ENCODE assay signal across 9 cellular contexts in genomic region chr17:7004398-7005253, GRCh38. TPM values are rescaled to one million over a fixed set of nuclear protein-coding genes. Genes with fewer than 3 reads are reported as not detected.
DNase-seq lines count a peak whose midpoint lies in the region; ATAC-seq, FAIRE-seq and TF ChIP-seq lines count a peak whose summit lies in the region.
"Had no signal": no experiment of that assay in that cellular context is flagged by ENCODE, and none has a peak within 500 bp of the region (broad histone marks: within the 10 kb centered on the region; RNA-seq: fewer than 3 reads in every experiment).

No MANE protein-coding gene starts in this region.

- H4K20me1 ChIP-seq in astrocyte (ENCODE audit: insufficient read depth, low read length): peaks cover 67% of the 10 kb centered on the region

- intact Hi-C loops in Right ventricle myocardium inferior (cut with DNase I) (loop anchor here (1.0 to 10.0 kb wide), 4 partner anchors 90 to 352 kb away; partner anchors contain the start of genes C17orf100 and MED31), cardiac septum (cut with DNase I) (loop anchor here (2.0 to 10.0 kb wide), 2 partner anchors 90 to 160 kb away; no protein-coding TSS in a partner anchor), stomach (cut with DNase I; ENCODE audit: low total_unique reads) (loop anchor here (5.0 to 10.0 kb wide), 2 partner anchors 87 to 340 kb away; no protein-coding TSS in a partner anchor)

- TF ChIP-seq CTCF in astrocyte (IDR thresholded peaks at IDR 0.05; ENCODE audit: insufficient read depth, low read depth, low read length) (peak; percentile 58), stomach (IDR thresholded peaks at IDR 0.05) (peak in 5 of 7 experiments; percentile 15 to 68 (median 48))

- peak; percentile 70 for ATAC-seq in Right ventricle myocardium inferior

- TF ChIP-seq POLR2A in stomach (IDR thresholded peaks at IDR 0.05): no peak

- H3K27ac ChIP-seq in astrocyte (ENCODE audit: low read depth, low read length) (no peak overlapping the region), stomach (no peak overlapping the region)

- H3K36me3 Mint-ChIP-seq in astrocyte (ENCODE audit: low read depth, unreplicated experiment) (peaks cover 10% of the 10 kb centered on the region), immature natural killer cell (peaks cover 6 to 30% (median 11%) of the 10 kb centered on the region in 3 donors)

- FAIRE-seq in astrocyte (lab: Jason Lieb, UNC): peak; percentile 56

- H3K4me3 Mint-ChIP-seq in astrocyte (ENCODE audit: unreplicated experiment) (no peak overlapping the region), immature natural killer cell (no peak overlapping the region)

- peaks cover 26% of the 10 kb centered on the region for H3K79me2 ChIP-seq in astrocyte (ENCODE audit: insufficient read depth, low read length)

- no peak overlapping the region for H2AFZ ChIP-seq in astrocyte (ENCODE audit: low read depth, low read length)

- H3K9me3 Mint-ChIP-seq in astrocyte (ENCODE audit: unreplicated experiment) (peaks cover 1% of the 10 kb centered on the region), immature natural killer cell (no peaks in the 10 kb centered on the region)

- DNase-seq in Right ventricle myocardium inferior (ENCODE audit: missing footprints) (no peak), cardiac septum (ENCODE audit: low spot score) (no peak), KBM-7 (peak; percentile 88), NOMO-1 treated with DMSO at 0.1 percent for 48 hours (lab: John Stamatoyannopoulos, UW; ENCODE audit: unreplicated experiment) (peak; percentile 83), astrocyte (ENCODE audit: low read depth) (no peak), immature natural killer cell (peak; percentile 69 to 73 (median 71)), stomach (no peak)
- DNase-seq in stimulated activated CD8-positive, alpha-beta memory T cell treated with anti-CD3 and anti-CD28 coated beads, Interleukin-4, amount 100 ng/mL, for 48 hours: no peak

- H3K4me1 Mint-ChIP-seq in astrocyte (ENCODE audit: low read depth, unreplicated experiment): peaks cover 4% of the 10 kb centered on the region
- peaks cover 33 to 40% of the 10 kb centered on the region in 2 donors for H3K4me1 Mint-ChIP-seq in immature natural killer cell

- TF ChIP-seq EP300 in stomach (IDR thresholded peaks at IDR 0.05): no peak

- H3K27ac Mint-ChIP-seq in astrocyte (ENCODE audit: unreplicated experiment) (no peak overlapping the region), immature natural killer cell (peak overlapping the region; percentile 15 to 88 (median 40))

- H3K4me3 ChIP-seq in astrocyte (ENCODE audit: insufficient read depth, low read depth, low read length) (no peak overlapping the region), stomach (no peak overlapping the region)

- no peaks in the 10 kb centered on the region for H3K9me3 ChIP-seq in astrocyte (ENCODE audit: insufficient read depth, low read depth, low read length)
- no peaks in the 10 kb centered on the region for H3K9me3 ChIP-seq in stomach

- H3K4me1 ChIP-seq in astrocyte (ENCODE audit: insufficient read depth, low read length) (no peaks in the 10 kb centered on the region), stomach (peaks cover 2 to 25% (median 14%) of the 10 kb centered on the region in 4 donors)

- no peak overlapping the region for H3K9ac ChIP-seq in astrocyte (ENCODE audit: low read length)

- peaks cover 6% of the 10 kb centered on the region for H3K36me3 ChIP-seq in astrocyte (ENCODE audit: insufficient read depth, low read length)
- peaks cover 25 to 77% (median 69%) of the 10 kb centered on the region in 4 donors for H3K36me3 ChIP-seq in stomach

- 77 to 91% (median 85%) methylated on average over 2 of the region's 2 CpGs for WGBS in stomach, 5 donors

- H3K4me2 ChIP-seq in astrocyte (ENCODE audit: low read length): no peak overlapping the region

- no peaks in the 10 kb centered on the region for H3K27me3 ChIP-seq in astrocyte (ENCODE audit: insufficient read depth, low read length)
- H3K27me3 ChIP-seq in stomach: no peaks in the 10 kb centered on the region

- in situ Hi-C loops in KBM-7 (cut with MboI; ENCODE audit: low pct_unique_long_range_greater_than_20kb, low sequenced_read_pairs): loop anchor here (10.0 kb wide), 1 partner anchor 90 kb away; no protein-coding TSS in a partner anchor

- no peaks in the 10 kb centered on the region for H3K27me3 Mint-ChIP-seq in astrocyte (ENCODE audit: low read depth, unreplicated experiment)
- H3K27me3 Mint-ChIP-seq in immature natural killer cell (ENCODE audit: low read depth in 3 of 3): peaks cover 1 to 3% (median 2%) of the 10 kb centered on the region in 3 donors

RNA-seq across cellular contexts. Expression of gene RNASEK, which starts 7.8 kb away (rescaled TPM):
- total RNA-seq in Right ventricle myocardium inferior (177 TPM), cardiac septum (171 TPM), astrocyte (245 and 259 TPM in 2 replicates), stomach (100 to 1,000 TPM in 2 of 5 donors, 10 to 100 TPM in 3; 12.3 to 173 (median 78.8) TPM)
- polyA plus RNA-seq in immature natural killer cell (100 to 1,000 TPM; 449 to 922 (median 670) TPM), stomach (100 to 1,000 TPM; 243 to 390 (median 247) TPM)

RNA-seq across cellular contexts. Expression of gene ALOX12, which starts 8.8 kb away (rescaled TPM):
- total RNA-seq in Right ventricle myocardium inferior (0.11 TPM), cardiac septum (not detected), astrocyte (not detected in 2 replicates), stomach (under 1 TPM in 1 of 5 donors, not detected in 4; 0.92 TPM)
- polyA plus RNA-seq in immature natural killer cell (under 1 TPM; 0.24 to 0.92 (median 0.83) TPM), stomach (1 to 10 TPM in 1 of 3 donors, not detected in 2; 3.4 TPM)
- total RNA-seq: subcutaneous adipose tissue had no signal

RNA-seq across cellular contexts. Expression of gene BCL6B, which starts 18.2 kb away (rescaled TPM):
- 14.0 TPM for total RNA-seq in Right ventricle myocardium inferior
- 8.8 TPM for total RNA-seq in cardiac septum
- not detected in 2 replicates for total RNA-seq in astrocyte
- polyA plus RNA-seq in immature natural killer cell: under 1 TPM in 1 of 3 donors, not detected in 2; 0.10 TPM
- total RNA-seq in stomach: 1 to 10 TPM in 3 of 5 donors, not detected in 2; 1.3 to 5.5 (median 2.9) TPM
- polyA plus RNA-seq in stomach: 1 to 10 TPM; 2.2 to 5.0 (median 4.3) TPM

RNA-seq across cellular contexts. Expression of gene SLC16A13, which starts 31.2 kb away (rescaled TPM):
- 1.8 TPM for total RNA-seq in Right ventricle myocardium inferior
- total RNA-seq in cardiac septum: 0.48 TPM
- 6.6 and 6.7 TPM in 2 replicates for total RNA-seq in astrocyte
- 1 to 10 TPM in 2 of 3 donors, under 1 TPM in 1; 0.49 to 2.6 (median 2.1) TPM for polyA plus RNA-seq in immature natural killer cell
- 1 to 10 TPM in 1 of 5 donors, not detected in 4; 2.9 TPM for total RNA-seq in stomach
- polyA plus RNA-seq in stomach: 1 to 10 TPM in 1 of 3 donors, under 1 TPM in 1, not detected in 1; 0.56 to 1.4 TPM

RNA-seq across cellular contexts. Expression of gene SLC16A11, which starts 39.3 kb away (rescaled TPM):
- 0.78 TPM for total RNA-seq in Right ventricle myocardium inferior
- total RNA-seq in cardiac septum: 1.1 TPM
- not detected in 2 replicates for total RNA-seq in astrocyte
- 1 to 10 TPM; 1.2 to 3.9 (median 3.1) TPM for polyA plus RNA-seq in immature natural killer cell
- total RNA-seq in stomach: not detected
- 1 to 10 TPM in 2 of 3 donors, under 1 TPM in 1; 0.68 to 3.7 (median 2.3) TPM for polyA plus RNA-seq in stomach

Comparison
In these comparisons a context has a peak if more than half of its experiments do, and no peak if none do; other contexts are left out.
1. DNase-seq: peak in KBM-7 (single experiment), NOMO-1 treated with DMSO at 0.1 percent for 48 hours (single experiment) and immature natural killer cell (3 of 3); none in Right ventricle myocardium inferior (single experiment), cardiac septum (single experiment), astrocyte (single experiment), stomach (single experiment) and stimulated activated CD8-positive, alpha-beta memory T cell treated with anti-CD3 and anti-CD28 coated beads, Interleukin-4, amount 100 ng/mL, for 48 hours (single experiment).